8 cellular contexts compared by ENCODE assay signal in genomic region chr17:38883592-38884526, GRCh38. TPM values are rescaled to one million over a fixed set of nuclear protein-coding genes. Genes with fewer than 3 reads are reported as not detected.
A peak's percentile ranks its signal among the peaks of the same experiment; 100 is the strongest.
DNase-seq lines count a peak whose midpoint lies in the region; ATAC-seq and TF ChIP-seq lines count a peak whose summit lies in the region.

No MANE protein-coding gene starts in this region.

- no peak for DNase-seq in HFFc6
- peak in 1 of 2 donors; percentile 87 for DNase-seq in cardiac muscle cell (ENCODE audit: low read depth in 1 of 2, low spot score in 1 of 2)
- DNase-seq in omental fat pad (ENCODE audit: low spot score) = no peak
- no peak for DNase-seq in NCI-H82 (lab: John Stamatoyannopoulos, UW)

- peak; percentile 28 for ATAC-seq in activated T-helper 17 cell treated with anti-CD3 and anti-CD28 coated beads, Interleukin-2, amount 50 U/mL, for 72 hours (replicated peaks)
- ATAC-seq in omental fat pad (ENCODE audit: low FRiP score) = no peak
- ATAC-seq in GM21619 (IDR thresholded peaks at IDR 0.05; ENCODE audit: unreplicated experiment) = no peak
- no peak for ATAC-seq in HG03469 (IDR thresholded peaks at IDR 0.05; ENCODE audit: unreplicated experiment)

- no peaks in the 10 kb centered on the region for H3K9me3 Mint-ChIP-seq in HFFc6
- no peaks in the 10 kb centered on the region for H3K9me3 Mint-ChIP-seq in activated T-helper 17 cell treated with anti-CD3 and anti-CD28 coated beads, Interleukin-2, amount 50 U/mL, for 72 hours

- H3K4me1 Mint-ChIP-seq in HFFc6 (ENCODE audit: low read depth) = peaks cover 84% of the 10 kb centered on the region
- H3K4me1 Mint-ChIP-seq in activated T-helper 17 cell treated with anti-CD3 and anti-CD28 coated beads, Interleukin-2, amount 50 U/mL, for 72 hours = peaks cover 43% of the 10 kb centered on the region

- H3K27ac Mint-ChIP-seq in HFFc6 = peak overlapping the region; percentile 71
- peak overlapping the region; percentile 95 for H3K27ac Mint-ChIP-seq in activated T-helper 17 cell treated with anti-CD3 and anti-CD28 coated beads, Interleukin-2, amount 50 U/mL, for 72 hours

- no peaks in the 10 kb centered on the region for H3K27me3 ChIP-seq in cardiac muscle cell
- no peaks in the 10 kb centered on the region for H3K27me3 ChIP-seq in skeletal muscle satellite cell (ENCODE audit: control insufficient read depth, insufficient read depth, low read length)

- H3K9me3 ChIP-seq in cardiac muscle cell (ENCODE audit: low read depth) (no peaks in the 10 kb centered on the region), skeletal muscle satellite cell (replicated peaks; ENCODE audit: low read length) (no peaks in the 10 kb centered on the region)

- H3K4me3 ChIP-seq in cardiac muscle cell (no peak overlapping the region), skeletal muscle satellite cell (ENCODE audit: low read length) (peak overlapping the region; percentile 46)

- TF ChIP-seq CTCF in HFFc6 (IDR thresholded peaks at IDR 0.05) = peak; percentile 46
- peak; percentile 26 for TF ChIP-seq CTCF in cardiac muscle cell (IDR thresholded peaks at IDR 0.05; ENCODE audit: low read depth, low read length)
- TF ChIP-seq CTCF in omental fat pad (IDR thresholded peaks at IDR 0.05) = no peak

- peaks cover 48% of the 10 kb centered on the region for H3K36me3 Mint-ChIP-seq in HFFc6 (ENCODE audit: low read depth)
- peaks cover 95% of the 10 kb centered on the region for H3K36me3 Mint-ChIP-seq in activated T-helper 17 cell treated with anti-CD3 and anti-CD28 coated beads, Interleukin-2, amount 50 U/mL, for 72 hours (ENCODE audit: low read depth)

- no peaks in the 10 kb centered on the region; the same call in 1 of the 2 replicates for H3K27me3 Mint-ChIP-seq in HFFc6 (ENCODE audit: insufficient read depth)
- H3K27me3 Mint-ChIP-seq in activated T-helper 17 cell treated with anti-CD3 and anti-CD28 coated beads, Interleukin-2, amount 50 U/mL, for 72 hours = no peaks in the 10 kb centered on the region

- H3K4me1 ChIP-seq in cardiac muscle cell (ENCODE audit: low read depth) (peaks cover 47% of the 10 kb centered on the region), skeletal muscle satellite cell (ENCODE audit: control insufficient read depth, insufficient read depth, low read length) (peaks cover 79% of the 10 kb centered on the region)

- H3K4me3 Mint-ChIP-seq in HFFc6 = peak overlapping the region; percentile 61
- H3K4me3 Mint-ChIP-seq in activated T-helper 17 cell treated with anti-CD3 and anti-CD28 coated beads, Interleukin-2, amount 50 U/mL, for 72 hours = peak overlapping the region; percentile 79

- H3K27ac ChIP-seq in cardiac muscle cell = no peak overlapping the region

- H3K36me3 ChIP-seq in cardiac muscle cell = no peaks in the 10 kb centered on the region
- peaks cover 86% of the 10 kb centered on the region for H3K36me3 ChIP-seq in skeletal muscle satellite cell (ENCODE audit: insufficient read depth, low read length)

- H3K4me2 ChIP-seq in skeletal muscle satellite cell (ENCODE audit: low read length) = peak overlapping the region; percentile 66

- H3K9ac ChIP-seq in skeletal muscle satellite cell (ENCODE audit: low read depth, low read length) = peak overlapping the region; percentile 56

RNA-seq across cellular contexts. Expression of gene LASP1, which starts 14.0 kb away (rescaled TPM):
- 100 to 1,000 TPM; 428 to 517 (median 484) TPM for total RNA-seq in HFFc6 (2021; fragmentation: NEBNext Ultra II Directional; extraction: Animal tissue kit (Norgen Biotek cat#: 25700))
- 100 to 1,000 TPM; 116 to 172 TPM for total RNA-seq in activated T-helper 17 cell treated with anti-CD3 and anti-CD28 coated beads, Interleukin-2, amount 50 U/mL, for 72 hours
- total RNA-seq in cardiac muscle cell (46.0 and 51.2 TPM in 2 replicates), omental fat pad (100 to 1,000 TPM; 111 to 174 (median 148) TPM)
- 28.1 and 38.0 TPM in 2 replicates for polyA plus RNA-seq in cardiac muscle cell
- 172 and 203 TPM in 2 replicates for total RNA-seq in skeletal muscle satellite cell (2012; rRNA removed)

RNA-seq across cellular contexts. Expression of gene RPL23, which starts 30.3 kb away (rescaled TPM):
- total RNA-seq in HFFc6 (2021; fragmentation: NEBNext Ultra II Directional; extraction: Animal tissue kit (Norgen Biotek cat#: 25700)) = 1,000 to 10,000 TPM; 1,099 to 1,402 (median 1,310) TPM
- 1,000 to 10,000 TPM; 1,686 to 2,077 TPM for total RNA-seq in activated T-helper 17 cell treated with anti-CD3 and anti-CD28 coated beads, Interleukin-2, amount 50 U/mL, for 72 hours
- 2,451 and 2,692 TPM in 2 replicates for total RNA-seq in cardiac muscle cell
- 567 and 626 TPM in 2 replicates for polyA plus RNA-seq in cardiac muscle cell
- total RNA-seq in skeletal muscle satellite cell (2012; rRNA removed) = 1,089 and 1,655 TPM in 2 replicates
- 1,000 to 10,000 TPM; 1,566 to 2,133 (median 2,034) TPM for total RNA-seq in omental fat pad

RNA-seq across cellular contexts. Expression of gene CWC25, which starts 58.7 kb away (rescaled TPM):
- total RNA-seq in HFFc6 (2021; fragmentation: NEBNext Ultra II Directional; extraction: Animal tissue kit (Norgen Biotek cat#: 25700)) = 10 to 100 TPM; 11.0 to 13.7 (median 12.9) TPM
- 10 to 100 TPM; 28.1 to 37.1 TPM for total RNA-seq in activated T-helper 17 cell treated with anti-CD3 and anti-CD28 coated beads, Interleukin-2, amount 50 U/mL, for 72 hours
- 6.4 and 14.6 TPM in 2 replicates for total RNA-seq in cardiac muscle cell
- 9.4 and 19.9 TPM in 2 replicates for polyA plus RNA-seq in cardiac muscle cell
- total RNA-seq in skeletal muscle satellite cell (2012; rRNA removed) = 7.9 TPM in 2 replicates
- total RNA-seq in omental fat pad = 10 to 100 TPM; 15.2 to 49.6 (median 30.5) TPM

Comparison
In these comparisons a context has a peak if more than half of its experiments do, and no peak if none do; other contexts are left out.
1. CTCF ChIP-seq: peak in HFFc6 (single experiment) and cardiac muscle cell (single experiment); none in omental fat pad (0 of 3).